8 cellular contexts compared by ENCODE assay signal in the genomic region with DNA sequence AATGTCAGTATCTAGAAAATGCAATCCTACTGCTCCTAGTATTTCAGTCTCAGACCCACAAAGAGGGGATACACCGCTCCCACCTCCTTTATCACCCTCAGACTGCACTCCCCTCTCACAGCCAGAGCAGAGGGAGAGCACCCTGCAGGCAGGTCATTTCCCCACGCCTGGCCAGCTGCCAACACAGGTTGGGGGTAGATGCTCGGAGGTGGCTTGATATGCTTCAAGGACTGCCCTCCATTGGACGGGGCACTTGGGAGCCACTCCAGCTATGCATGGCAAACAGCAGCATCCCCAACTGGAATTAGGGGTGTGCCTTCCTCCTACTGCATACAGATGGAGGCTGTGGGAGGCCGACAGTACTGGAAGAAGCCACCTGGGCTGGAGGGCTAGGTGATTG.
"Had no signal": no experiment of that assay in that cellular context is flagged by ENCODE, and none has a peak within 500 bp of the region (broad histone marks: within the 10 kb centered on the region; RNA-seq: fewer than 3 reads in every experiment).

No MANE protein-coding gene starts in this region.

- DNase-seq: GDM1, GF-D8 had no signal

- H3K4me3 ChIP-seq: GM12878 had no signal

- FAIRE-seq: G401.6, GM12878, GM12891, GM12892, GM18507, GM19239 had no signal

- ATAC-seq: GM12878 had no signal
